Comparison of ENCODE assay signal across 21 cellular contexts in genomic region chr9:116278326-116278725, GRCh38.
DNase-seq lines count a peak whose midpoint lies in the region; ATAC-seq and FAIRE-seq lines count a peak whose summit lies in the region.
"Had no signal": no experiment of that assay in that cellular context is flagged by ENCODE, and none has a peak within 500 bp of the region (broad histone marks: within the 10 kb centered on the region; RNA-seq: fewer than 3 reads in every experiment).

No MANE protein-coding gene starts in this region.

- ATAC-seq in left ventricle myocardium superior (no peak), GM19023 (IDR thresholded peaks at IDR 0.05; ENCODE audit: unreplicated experiment) (no peak)
- ATAC-seq: body of pancreas; naive thymus-derived CD8-positive, alpha-beta T cell; Panc1; pancreas; right cardiac atrium had no signal

- DNase-seq in EL (peak; percentile 31), RCC 7860 (ENCODE audit: low spot score) (peak; percentile 52), dermis blood vessel endothelial cell (peak; percentile 21), renal cortical epithelial cell (ENCODE audit: low read depth) (peak; percentile 42), left ventricle myocardium superior (no peak), caudate nucleus (lab: John Stamatoyannopoulos, UW) (no peak), activated gamma-delta T cell treated with Interleukin-2 at 50 U/mL for 16 hours (no peak)
- DNase-seq: activated naive CD8-positive, alpha-beta T cell treated with anti-CD3 and anti-CD28 coated beads, Interleukin-2, amount 10 ng/mL, durations not matched to agents 7 days and 5 days; body of pancreas; CD8-positive, alpha-beta memory T cell; cortex of kidney; DMS79 treated with DMSO at 0.1 percent for 48 hours; H9; naive thymus-derived CD8-positive, alpha-beta T cell; NCI-H1105; NCI-H2081; pancreas; right cardiac atrium; thyroid gland had no signal

- peak; percentile 71 for FAIRE-seq in RCC 7860 (lab: Jason Lieb, UNC)
- FAIRE-seq: pancreas had no signal

- intact Hi-C loops in left ventricle myocardium superior (cut with micrococcal nuclease): no loop called here

- no peak overlapping the region for H3K27ac ChIP-seq in caudate nucleus (ENCODE audit: low read depth, low read length)
- H3K27ac ChIP-seq: body of pancreas, pancreas, thyroid gland had no signal

Comparison
In these comparisons a context has a peak if more than half of its experiments do, and no peak if none do; other contexts are left out.
1. DNase-seq: peak in EL (single experiment), RCC 7860 (single experiment), dermis blood vessel endothelial cell (single experiment) and renal cortical epithelial cell (single experiment); none in left ventricle myocardium superior (single experiment), caudate nucleus (0 of 61) and activated gamma-delta T cell treated with Interleukin-2 at 50 U/mL for 16 hours (single experiment).